ENCODE assay signal across 16 cellular contexts in genomic region chr20:45440424-45440823, GRCh38. TPM values are rescaled to one million over a fixed set of nuclear protein-coding genes. Genes with fewer than 3 reads are reported as not detected.
DNase-seq lines count a peak whose midpoint lies in the region.
"Had no signal": no experiment of that assay in that cellular context is flagged by ENCODE, and none has a peak within 500 bp of the region (broad histone marks: within the 10 kb centered on the region; RNA-seq: fewer than 3 reads in every experiment).

No MANE protein-coding gene starts in this region.

- no peak overlapping the region for H3K9ac ChIP-seq in BLaER1 treated with 17β-estradiol and CSF1 and Interleukin-3, amounts not matched to agents 10 nM and 100 nM
- H3K9ac ChIP-seq in HUES48 (ENCODE audit: low read depth, low read length) (no peak overlapping the region), mesendoderm (ENCODE audit: low read length) (no peak overlapping the region)

- H3K23ac ChIP-seq in mesendoderm (ENCODE audit: low read length) = no peak overlapping the region

- no CpG with 5 or more reads among the region's 3 CpGs for WGBS in mesendoderm (ENCODE audit: extremely low coverage, insufficient coverage, low lambda C conversion rate)

- H4K5ac ChIP-seq in mesendoderm (ENCODE audit: low read length) = peak overlapping the region; percentile 88

- no peak overlapping the region for H3K4me3 ChIP-seq in BLaER1 treated with 17β-estradiol and CSF1 and Interleukin-3, amounts not matched to agents 10 nM and 100 nM
- no peak overlapping the region for H3K4me3 ChIP-seq in HUES48 (ENCODE audit: low read depth, low read length)
- H3K4me3 ChIP-seq in mesendoderm (ENCODE audit: low read length) = no peak overlapping the region
- H3K4me3 ChIP-seq: HAP-1 had no signal

- peaks cover 0 to 33% (median 18%) of the 10 kb centered on the region in 10 experiments; a peak in 14 of 20 replicates for H3K4me1 ChIP-seq in BLaER1 treated with 17β-estradiol and CSF1 and Interleukin-3, amounts not matched to agents 10 nM and 100 nM
- peaks cover 7% of the 10 kb centered on the region; the same call in 1 of the 2 replicates for H3K4me1 ChIP-seq in HUES48 (ENCODE audit: control insufficient read depth, insufficient read depth, low read length)
- peaks cover 20% of the 10 kb centered on the region for H3K4me1 ChIP-seq in mesendoderm (ENCODE audit: control insufficient read depth, low read depth, low read length)

- H3K4me2 ChIP-seq in BLaER1 treated with 17β-estradiol and CSF1 and Interleukin-3, amounts not matched to agents 10 nM and 100 nM = peak overlapping the region in 7 of 11 experiments; percentile 0 to 48 (median 14); a peak in 8 of 22 replicates
- no peak overlapping the region for H3K4me2 ChIP-seq in mesendoderm (ENCODE audit: low read length)

- H3K56ac ChIP-seq in mesendoderm (ENCODE audit: low read length) = peak overlapping the region; percentile 75

- no peaks in the 10 kb centered on the region for H4K20me1 ChIP-seq in BLaER1 treated with 17β-estradiol and CSF1 and Interleukin-3, amounts not matched to agents 10 nM and 100 nM

- H3K36me3 ChIP-seq in BLaER1 treated with 17β-estradiol and CSF1 and Interleukin-3, amounts not matched to agents 10 nM and 100 nM = no peaks in the 10 kb centered on the region
- H3K36me3 ChIP-seq in HUES48 (ENCODE audit: control insufficient read depth, insufficient read depth, low read length) = no peaks in the 10 kb centered on the region
- no peaks in the 10 kb centered on the region for H3K36me3 ChIP-seq in mesendoderm (ENCODE audit: control insufficient read depth, insufficient read depth, low read length)
- H3K36me3 ChIP-seq: HAP-1 had no signal

- H3K27ac ChIP-seq in BLaER1 treated with 17β-estradiol and CSF1 and Interleukin-3, amounts not matched to agents 10 nM and 100 nM = no peak overlapping the region
- H3K27ac ChIP-seq in HUES48 (ENCODE audit: low read depth, low read length) (peak overlapping the region; percentile 60), mesendoderm (ENCODE audit: low read depth, low read length) (peak overlapping the region; percentile 76)

- peak overlapping the region; percentile 85 for H3K4ac ChIP-seq in mesendoderm (ENCODE audit: low read depth, low read length)

- peak overlapping the region; percentile 49 for H2BK120ac ChIP-seq in mesendoderm (ENCODE audit: low read depth, low read length)

- H2BK15ac ChIP-seq in mesendoderm (replicated peaks; ENCODE audit: low read depth) = no peak overlapping the region

- H4K8ac ChIP-seq in mesendoderm (ENCODE audit: low read depth, low read length) = no peak overlapping the region

- H3K18ac ChIP-seq in mesendoderm (ENCODE audit: low read length) = peak overlapping the region; percentile 16

- H2BK5ac ChIP-seq in mesendoderm (ENCODE audit: low read length) = peak overlapping the region; percentile 99

- H3K9me3 ChIP-seq in BLaER1 treated with 17β-estradiol and CSF1 and Interleukin-3, amounts not matched to agents 10 nM and 100 nM (replicated peaks in 1 of 11) = no peaks in the 10 kb centered on the region
- no peaks in the 10 kb centered on the region for H3K9me3 ChIP-seq in HUES48 (ENCODE audit: control insufficient read depth, insufficient read depth, low read length)
- H3K9me3 ChIP-seq: HAP-1 had no signal

- H2AK5ac ChIP-seq in mesendoderm (ENCODE audit: low read length) = peak overlapping the region; percentile 64

- no peak for DNase-seq in mesendoderm
- no peak for DNase-seq in A172 (ENCODE audit: low spot score)
- no peak for DNase-seq in activated CD8-positive, alpha-beta memory T cell treated with anti-CD3 and anti-CD28 coated beads, Interleukin-2, amount 50 U/mL, for 4 hours
- DNase-seq in NCI-H774 (lab: John Stamatoyannopoulos, UW) = no peak
- DNase-seq: C1 segment of cervical spinal cord; CD4-positive, alpha-beta memory T cell; COR-L47; DMS153; DND-41; GOT3; HFFc6 had no signal

- no peaks in the 10 kb centered on the region for H3K79me2 ChIP-seq in mesendoderm (ENCODE audit: control insufficient read depth, insufficient read depth, low read length)

- H3K79me1 ChIP-seq in mesendoderm (ENCODE audit: low read length) = no peaks in the 10 kb centered on the region

- no peaks in the 10 kb centered on the region for H3K27me3 ChIP-seq in BLaER1 treated with 17β-estradiol and CSF1 and Interleukin-3, amounts not matched to agents 10 nM and 100 nM
- no peaks in the 10 kb centered on the region for H3K27me3 ChIP-seq in HUES48 (ENCODE audit: control insufficient read depth, insufficient read depth, low read length)
- no peaks in the 10 kb centered on the region for H3K27me3 ChIP-seq in mesendoderm (ENCODE audit: insufficient read depth, low read length, poor library complexity)

RNA-seq across cellular contexts. Expression of gene PIGT, which starts 24.5 kb away (rescaled TPM):
- polyA plus RNA-seq in mesendoderm (2013, experiment 1 of 2) = 67.2 TPM
- polyA plus RNA-seq in mesendoderm (2013, experiment 2 of 2) = 65.0 TPM
- total RNA-seq in A172 (2014; rRNA removed; shearing (Covaris generic)) = 78.8 and 86.0 TPM in 2 replicates

RNA-seq across cellular contexts. Expression of gene WFDC2, which starts 29.1 kb away (rescaled TPM):
- 146 TPM for polyA plus RNA-seq in mesendoderm (2013, experiment 1 of 2)
- 142 TPM for polyA plus RNA-seq in mesendoderm (2013, experiment 2 of 2)
- not detected in 2 replicates for total RNA-seq in A172 (2014; rRNA removed; shearing (Covaris generic))
- total RNA-seq: B cell had no signal
- polyA plus RNA-seq: AG04450; CD4-positive, alpha-beta memory T cell had no signal

RNA-seq across cellular contexts. Expression of gene DBNDD2, which starts 32.3 kb away (rescaled TPM):
- 17.5 TPM for polyA plus RNA-seq in mesendoderm (2013, experiment 1 of 2)
- 18.6 TPM for polyA plus RNA-seq in mesendoderm (2013, experiment 2 of 2)
- 1.7 and 7.0 TPM in 2 replicates for total RNA-seq in A172 (2014; rRNA removed; shearing (Covaris generic))

Comparison
In these comparisons a context has a peak if more than half of its experiments do, and no peak if none do; other contexts are left out.
1. H3K27ac ChIP-seq: peak in HUES48 (single experiment) and mesendoderm (single experiment); none in BLaER1 treated with 17β-estradiol and CSF1 and Interleukin-3, amounts not matched to agents 10 nM and 100 nM (0 of 11).